1 cellular context compared by ENCODE assay signal in genomic region chr3:88311826-88312225, GRCh38.
TF ChIP-seq lines count a peak whose summit lies in the region.

No MANE protein-coding gene starts in this region.

TF ChIP-seq in GM23338, 12 proteins besides CTCF, POLR2A, EP300 and RAD21 (continued from another document):
- no peak for TF ChIP-seq ZNF462 (CRISPR knock-in tag; IDR thresholded peaks at IDR 0.05)
- TF ChIP-seq NANOG (IDR thresholded peaks at IDR 0.05; ENCODE audit: borderline replicate concordance) = no peak
- no peak for TF ChIP-seq CREB1 (CRISPR knock-in tag; IDR thresholded peaks at IDR 0.05; ENCODE audit: low read depth)
- TF ChIP-seq ZNF331 (CRISPR knock-in tag; IDR thresholded peaks at IDR 0.05; ENCODE audit: low read depth) = no peak
- no peak for TF ChIP-seq ETS1 (IDR thresholded peaks at IDR 0.05)
- no peak for TF ChIP-seq EZH2 (IDR thresholded peaks at IDR 0.05; ENCODE audit: low read depth, unreplicated experiment)
- TF ChIP-seq STAT1 (IDR thresholded peaks at IDR 0.05; ENCODE audit: unreplicated experiment) = no peak
- no peak for TF ChIP-seq REST (IDR thresholded peaks at IDR 0.05; ENCODE audit: unreplicated experiment)
